Comparison of ENCODE assay signal across 15 cellular contexts in genomic region chr2:40458271-40458794, GRCh38. TPM values are rescaled to one million over a fixed set of nuclear protein-coding genes. Genes with fewer than 3 reads are reported as not detected.
DNase-seq lines count a peak whose midpoint lies in the region; ATAC-seq and TF ChIP-seq lines count a peak whose summit lies in the region.
"Had no signal": no experiment of that assay in that cellular context is flagged by ENCODE, and none has a peak within 500 bp of the region (broad histone marks: within the 10 kb centered on the region; RNA-seq: fewer than 3 reads in every experiment).

No MANE protein-coding gene starts in this region.

- no peaks in the 10 kb centered on the region for H3K36me3 Mint-ChIP-seq in activated CD8-positive, alpha-beta T cell treated with anti-CD3 and anti-CD28 coated beads, Interleukin-2, amount 10 ng/mL, durations not matched to agents 7 days and 5 days (ENCODE audit: low read depth)
- H3K36me3 Mint-ChIP-seq: activated naive CD4-positive, alpha-beta T cell treated with anti-CD3 and anti-CD28 coated beads, Interleukin-2, amount 50 U/mL, for 72 hours; stimulated activated effector memory CD8-positive, alpha-beta T cell treated with anti-CD3 and anti-CD28 coated beads, Interleukin-12 subunit alpha, Interleukin-12 subunit beta, amount 100 ng/mL, for 72 hours had no signal

- H3K79me2 ChIP-seq in SK-N-SH (ENCODE audit: insufficient read depth) = no peaks in the 10 kb centered on the region

- CTCF ChIA-PET in SK-N-SH (lab: Yijun Ruan, JAX) = interaction anchor here (0.5 to 5.9 kb wide), 8 partner anchors 8 to 1240 kb away, joined by 3 to 20 read pairs (median 4); no protein-coding TSS in a partner anchor
- CTCF ChIA-PET in activated CD8-positive, alpha-beta T cell treated with anti-CD3 and anti-CD28 coated beads, Interleukin-2, amount 10 ng/mL, durations not matched to agents 7 days and 5 days (lab: Charles Lee) = no interaction called here

- no peak overlapping the region for H3K4me3 Mint-ChIP-seq in activated CD8-positive, alpha-beta T cell treated with anti-CD3 and anti-CD28 coated beads, Interleukin-2, amount 10 ng/mL, durations not matched to agents 7 days and 5 days
- H3K4me3 Mint-ChIP-seq: B cell; central memory CD8-positive, alpha-beta T cell; stimulated activated effector memory CD8-positive, alpha-beta T cell treated with anti-CD3 and anti-CD28 coated beads, Interleukin-12 subunit alpha, Interleukin-12 subunit beta, amount 100 ng/mL, for 72 hours had no signal

- no peaks in the 10 kb centered on the region for H3K9me3 Mint-ChIP-seq in activated CD8-positive, alpha-beta T cell treated with anti-CD3 and anti-CD28 coated beads, Interleukin-2, amount 10 ng/mL, durations not matched to agents 7 days and 5 days (ENCODE audit: insufficient read depth)
- H3K9me3 Mint-ChIP-seq: activated naive CD4-positive, alpha-beta T cell treated with anti-CD3 and anti-CD28 coated beads, Interleukin-2, amount 50 U/mL, for 72 hours; central memory CD8-positive, alpha-beta T cell had no signal

- H3K27ac Mint-ChIP-seq in activated CD8-positive, alpha-beta T cell treated with anti-CD3 and anti-CD28 coated beads, Interleukin-2, amount 10 ng/mL, durations not matched to agents 7 days and 5 days = no peak overlapping the region
- H3K27ac Mint-ChIP-seq: activated naive CD4-positive, alpha-beta T cell treated with anti-CD3 and anti-CD28 coated beads, Interleukin-2, amount 50 U/mL, for 72 hours; B cell; stimulated activated effector memory CD8-positive, alpha-beta T cell treated with anti-CD3 and anti-CD28 coated beads, Interleukin-12 subunit alpha, Interleukin-12 subunit beta, amount 100 ng/mL, for 72 hours had no signal

- peak in 1 of 2 experiments; percentile 81; a peak in 2 of 4 replicates for TF ChIP-seq EP300 in SK-N-SH (IDR thresholded peaks at IDR 0.05; ENCODE audit: borderline replicate concordance in 1 of 2, low read depth in 1 of 2, low read length in 1 of 2)

- H3K27me3 ChIP-seq in SK-N-SH (ENCODE audit: insufficient read depth) = no peaks in the 10 kb centered on the region
- no peaks in the 10 kb centered on the region for H3K27me3 ChIP-seq in muscle layer of duodenum (ENCODE audit: low read depth, low read length)
- H3K27me3 ChIP-seq: vagina had no signal

- peaks cover 3% of the 10 kb centered on the region for H3K27me3 Mint-ChIP-seq in activated CD8-positive, alpha-beta T cell treated with anti-CD3 and anti-CD28 coated beads, Interleukin-2, amount 10 ng/mL, durations not matched to agents 7 days and 5 days (ENCODE audit: low read depth)
- H3K27me3 Mint-ChIP-seq: central memory CD8-positive, alpha-beta T cell had no signal

- TF ChIP-seq RAD21 in SK-N-SH (IDR thresholded peaks at IDR 0.05; ENCODE audit: low read length) = 0 out of 2 replicates have a peak, but pooled peaks have one; percentile 12

- TF ChIP-seq CTCF in SK-N-SH (IDR thresholded peaks at IDR 0.05) = no peak

- H3K9ac ChIP-seq in SK-N-SH = no peak overlapping the region

- peak overlapping the region; percentile 43; the same call in 1 of the 2 replicates for H3K4me2 ChIP-seq in SK-N-SH

- no peaks in the 10 kb centered on the region for H3K9me3 ChIP-seq in SK-N-SH
- no peaks in the 10 kb centered on the region for H3K9me3 ChIP-seq in muscle layer of duodenum (ENCODE audit: control insufficient read depth in 1 of 2, low read length in 2 of 2)
- H3K9me3 ChIP-seq: vagina had no signal

- POLR2A ChIA-PET in SK-N-SH (lab: Yijun Ruan, JAX) = no interaction called here
- POLR2A ChIA-PET in activated CD8-positive, alpha-beta T cell treated with anti-CD3 and anti-CD28 coated beads, Interleukin-2, amount 10 ng/mL, durations not matched to agents 7 days and 5 days (lab: Charles Lee) = no interaction called here

- no peak for ATAC-seq in activated CD8-positive, alpha-beta T cell treated with anti-CD3 and anti-CD28 coated beads, Interleukin-2, amount 10 ng/mL, durations not matched to agents 7 days and 5 days
- no peak for ATAC-seq in GM21423 (IDR thresholded peaks at IDR 0.05; ENCODE audit: unreplicated experiment)
- ATAC-seq in GM21447 (IDR thresholded peaks at IDR 0.05; ENCODE audit: unreplicated experiment) = no peak
- ATAC-seq: activated naive CD4-positive, alpha-beta T cell treated with anti-CD3 and anti-CD28 coated beads, Interleukin-2, amount 50 U/mL, for 72 hours; stimulated activated effector memory CD8-positive, alpha-beta T cell treated with anti-CD3 and anti-CD28 coated beads, Interleukin-12 subunit alpha, Interleukin-12 subunit beta, amount 100 ng/mL, for 72 hours had no signal

- H2AFZ ChIP-seq in SK-N-SH (ENCODE audit: low read depth) = peak overlapping the region; percentile 12; the same call in 1 of the 2 replicates

- H3K4me1 Mint-ChIP-seq in activated CD8-positive, alpha-beta T cell treated with anti-CD3 and anti-CD28 coated beads, Interleukin-2, amount 10 ng/mL, durations not matched to agents 7 days and 5 days (ENCODE audit: low read depth) = no peaks in the 10 kb centered on the region
- H3K4me1 Mint-ChIP-seq: B cell; central memory CD8-positive, alpha-beta T cell; stimulated activated effector memory CD8-positive, alpha-beta T cell treated with anti-CD3 and anti-CD28 coated beads, Interleukin-12 subunit alpha, Interleukin-12 subunit beta, amount 100 ng/mL, for 72 hours had no signal

- no peaks in the 10 kb centered on the region for H4K20me1 ChIP-seq in SK-N-SH (ENCODE audit: insufficient read depth)

- H3K9me2 ChIP-seq in SK-N-SH = no peaks in the 10 kb centered on the region

- WGBS in SK-N-SH (ENCODE audit: low lambda C conversion rate) = 45% methylated on average over 6 of the region's 6 CpGs

- DNase-seq in EH (ENCODE audit: low read depth) = peak; percentile 20
- peak; percentile 70 to 91 (median 71) for DNase-seq in NCI-H1417 (lab: John Stamatoyannopoulos, UW)
- DNase-seq in SK-N-SH = peak; percentile 49
- no peak for DNase-seq in activated CD8-positive, alpha-beta T cell treated with anti-CD3 and anti-CD28 coated beads, Interleukin-2, amount 10 ng/mL, durations not matched to agents 7 days and 5 days
- no peak for DNase-seq in NCI-H345 treated with DMSO at 0.1 percent for 48 hours (lab: John Stamatoyannopoulos, UW; ENCODE audit: unreplicated experiment)
- DNase-seq: activated CD8-positive, alpha-beta memory T cell treated with anti-CD3 and anti-CD28 coated beads, Interleukin-2, amount 50 U/mL, for 4 hours; stimulated activated CD4-positive, alpha-beta T cell treated with anti-CD3 and anti-CD28 coated beads, Interleukin-4, amount 100 ng/mL, for 4 hours had no signal

- peak overlapping the region in 1 of 2 experiments; percentile 28; a peak in 1 of 4 replicates for H3K27ac ChIP-seq in SK-N-SH (ENCODE audit: low read depth in 2 of 2, low read length in 1 of 2)
- peak overlapping the region; percentile 8 for H3K27ac ChIP-seq in muscle layer of duodenum (ENCODE audit: low read length)
- H3K27ac ChIP-seq: vagina had no signal

- H3K4me3 ChIP-seq in SK-N-SH (ENCODE audit: low read depth in 2 of 2, low read length in 1 of 2) (no peak overlapping the region), muscle layer of duodenum (ENCODE audit: low read depth in 1 of 2, low read length in 2 of 2) (no peak overlapping the region)
- H3K4me3 ChIP-seq: vagina had no signal

- H3K36me3 ChIP-seq in SK-N-SH (replicated peaks in 1 of 2; ENCODE audit: control insufficient read depth in 1 of 2, insufficient read depth in 2 of 2, low read length in 1 of 2) (no peaks in the 10 kb centered on the region), muscle layer of duodenum (ENCODE audit: control insufficient read depth in 1 of 2, insufficient read depth in 2 of 2, low read length in 2 of 2) (no peaks in the 10 kb centered on the region)
- H3K36me3 ChIP-seq: vagina had no signal

- peaks cover 0 to 17% of the 10 kb centered on the region in 2 experiments; a peak in 3 of 4 replicates for H3K4me1 ChIP-seq in SK-N-SH (ENCODE audit: control insufficient read depth in 1 of 2, insufficient read depth in 2 of 2, low read depth in 1 of 2, low read length in 1 of 2)
- no peaks in the 10 kb centered on the region for H3K4me1 ChIP-seq in muscle layer of duodenum (ENCODE audit: control insufficient read depth in 1 of 2, insufficient read depth in 2 of 2, low read length in 2 of 2)
- H3K4me1 ChIP-seq: vagina had no signal

- no peaks in the 10 kb centered on the region for H3F3A ChIP-seq in SK-N-SH (replicated peaks; ENCODE audit: insufficient read depth)

TF ChIP-seq in SK-N-SH, 30 proteins besides CTCF, POLR2A, EP300 and RAD21:
- TF ChIP-seq FOXM1 (IDR thresholded peaks at IDR 0.05; ENCODE audit: low read depth) (no peak), NFIC (IDR thresholded peaks at IDR 0.05; ENCODE audit: borderline replicate concordance) (no peak), GABPA (IDR thresholded peaks at IDR 0.05; ENCODE audit: low read depth) (no peak), CHD2 (IDR thresholded peaks at IDR 0.05; ENCODE audit: low read length, partially characterized antibody) (peak; percentile 31), ELF1 (IDR thresholded peaks at IDR 0.05) (no peak), RCOR1 (IDR thresholded peaks at IDR 0.05; ENCODE audit: low read length) (peak; percentile 75; the same call in 1 of the 2 replicates), JUND (IDR thresholded peaks at IDR 0.05) (no peak), GATA2 (CRISPR knock-in tag; IDR thresholded peaks at IDR 0.05) (peak; percentile 93), NRF1 (IDR thresholded peaks at IDR 0.05; ENCODE audit: low read depth, low read length) (no peak), MXI1 (IDR thresholded peaks at IDR 0.05; ENCODE audit: low read depth, low read length) (peak; percentile 77), TEAD4 (IDR thresholded peaks at IDR 0.05; ENCODE audit: borderline replicate concordance, insufficient read depth) (no peak), MEF2A (IDR thresholded peaks at IDR 0.05; ENCODE audit: borderline replicate concordance, low read depth) (no peak), TCF12 (IDR thresholded peaks at IDR 0.05) (no peak), FOXJ3 (CRISPR knock-in tag; IDR thresholded peaks at IDR 0.05) (peak; percentile 79; the same call in 1 of the 2 replicates), RFX5 (IDR thresholded peaks at IDR 0.05; ENCODE audit: low read length) (no peak)

RNA-seq across cellular contexts. Expression of gene SLC8A1, which starts 6.4 kb away (rescaled TPM):
- polyA plus RNA-seq in SK-N-SH (2012; rRNA removed) = 3.2 and 4.6 TPM in 2 replicates
- polyA plus RNA-seq in SK-N-SH (2012; cell fraction: cytosol; rRNA removed) = 4.1 and 4.4 TPM in 2 replicates
- 1.2 and 2.9 TPM in 2 replicates for polyA plus RNA-seq in SK-N-SH (2012; cell fraction: nucleus; rRNA removed)
- under 1 TPM; 0.10 to 0.45 TPM for total RNA-seq in activated CD8-positive, alpha-beta T cell treated with anti-CD3 and anti-CD28 coated beads, Interleukin-2, amount 10 ng/mL, durations not matched to agents 7 days and 5 days

Comparison
In these comparisons a context has a peak if more than half of its experiments do, and no peak if none do; other contexts are left out.
1. DNase-seq: peak in EH (single experiment), NCI-H1417 (3 of 3) and SK-N-SH (single experiment); none in activated CD8-positive, alpha-beta T cell treated with anti-CD3 and anti-CD28 coated beads, Interleukin-2, amount 10 ng/mL, durations not matched to agents 7 days and 5 days (single experiment) and NCI-H345 treated with DMSO at 0.1 percent for 48 hours (single experiment).